8 cellular contexts compared by ENCODE assay signal in the genomic region with DNA sequence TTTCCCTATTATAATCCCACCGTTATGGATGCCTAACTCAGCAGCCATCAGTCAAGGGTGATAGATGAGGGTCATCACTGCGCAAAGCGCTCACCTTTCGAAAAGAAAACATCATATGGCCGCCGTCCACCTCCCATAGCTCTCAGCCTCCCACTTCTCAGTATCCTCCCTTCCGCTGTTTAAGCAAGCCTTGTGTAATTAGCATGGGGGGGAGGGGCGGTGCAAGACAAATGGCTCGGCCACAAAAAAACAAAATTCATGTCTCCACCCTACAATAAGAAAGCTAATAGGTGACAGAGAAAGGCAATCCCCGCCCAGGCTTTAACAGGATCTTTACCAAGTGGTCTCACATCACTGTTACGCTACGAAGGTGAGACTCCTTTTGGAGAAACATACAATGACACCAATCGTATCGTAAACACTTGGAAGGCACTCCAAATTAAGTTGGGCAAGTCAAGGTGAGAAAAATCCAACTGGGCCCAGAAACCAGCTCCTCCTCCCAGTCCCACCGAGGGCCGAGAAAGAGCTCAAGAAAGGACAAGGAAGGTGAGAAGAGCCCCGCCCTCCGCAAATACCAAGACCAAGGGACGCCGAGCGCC. TPM values are rescaled to one million over a fixed set of nuclear protein-coding genes. Genes with fewer than 3 reads are reported as not detected.
DNase-seq lines count a peak whose midpoint lies in the region; ATAC-seq and TF ChIP-seq lines count a peak whose summit lies in the region.

No MANE protein-coding gene starts in this region.

- peaks cover 35% of the 10 kb centered on the region for H3K36me3 Mint-ChIP-seq in CD4-positive, CD25-positive, alpha-beta regulatory T cell
- peaks cover 63% of the 10 kb centered on the region for H3K36me3 Mint-ChIP-seq in activated T-helper 17 cell treated with anti-CD3 and anti-CD28 coated beads, Interleukin-2, amount 50 U/mL, for 72 hours (ENCODE audit: low read depth)

- H4K20me1 ChIP-seq in OCI-LY3 (ENCODE audit: insufficient read depth, low read length): peaks cover 39% of the 10 kb centered on the region

- no peak overlapping the region for H2AFZ ChIP-seq in OCI-LY3 (ENCODE audit: low read depth, low read length)

- H3K9ac ChIP-seq in OCI-LY3 (ENCODE audit: low read length): peak overlapping the region; percentile 96

- peak overlapping the region; percentile 99 to 100 (median 99) for H3K27ac Mint-ChIP-seq in CD4-positive, CD25-positive, alpha-beta regulatory T cell
- H3K27ac Mint-ChIP-seq in activated T-helper 17 cell treated with anti-CD3 and anti-CD28 coated beads, Interleukin-2, amount 50 U/mL, for 72 hours: peak overlapping the region; percentile 98

- peaks cover 0 to 3% (median 0%) of the 10 kb centered on the region in 7 donors for H3K9me3 Mint-ChIP-seq in CD4-positive, CD25-positive, alpha-beta regulatory T cell
- H3K9me3 Mint-ChIP-seq in activated T-helper 17 cell treated with anti-CD3 and anti-CD28 coated beads, Interleukin-2, amount 50 U/mL, for 72 hours: no peaks in the 10 kb centered on the region

- TF ChIP-seq CTCF in OCI-LY3 (IDR thresholded peaks at IDR 0.05; ENCODE audit: low read depth, low read length) (no peak), foreskin fibroblast (IDR thresholded peaks at IDR 0.05; ENCODE audit: low read depth, low read length) (no peak), omental fat pad (IDR thresholded peaks at IDR 0.05) (no peak)

- H3K27me3 ChIP-seq in CD4-positive, CD25-positive, alpha-beta regulatory T cell (ENCODE audit: control insufficient read depth, insufficient read depth, low read length): no peaks in the 10 kb centered on the region
- no peaks in the 10 kb centered on the region for H3K27me3 ChIP-seq in OCI-LY3 (ENCODE audit: low read depth, low read length)

- H3K27ac ChIP-seq in CD4-positive, CD25-positive, alpha-beta regulatory T cell (ENCODE audit: insufficient read depth, low read length, poor library complexity, severe bottlenecking): peak overlapping the region; percentile 96
- H3K27ac ChIP-seq in OCI-LY3 (ENCODE audit: low read length): peak overlapping the region; percentile 85

- peak; percentile 33 to 43 for ATAC-seq in CD4-positive, CD25-positive, alpha-beta regulatory T cell (ENCODE audit: low read depth in 2 of 2)
- ATAC-seq in activated T-helper 17 cell treated with anti-CD3 and anti-CD28 coated beads, Interleukin-2, amount 50 U/mL, for 72 hours (replicated peaks): peak; percentile 31
- ATAC-seq in omental fat pad (ENCODE audit: low FRiP score) (no peak), GM21390 (IDR thresholded peaks at IDR 0.05; ENCODE audit: unreplicated experiment) (no peak)

- H3K79me2 ChIP-seq in OCI-LY3 (ENCODE audit: low read length): peaks cover 66% of the 10 kb centered on the region

- no peaks in the 10 kb centered on the region for H3K9me3 ChIP-seq in CD4-positive, CD25-positive, alpha-beta regulatory T cell (ENCODE audit: control insufficient read depth in 2 of 2, low read length in 2 of 2)
- no peaks in the 10 kb centered on the region for H3K9me3 ChIP-seq in OCI-LY3 (ENCODE audit: insufficient read depth, low read length)

- peaks cover 41% of the 10 kb centered on the region for H3K36me3 ChIP-seq in CD4-positive, CD25-positive, alpha-beta regulatory T cell (ENCODE audit: control insufficient read depth, insufficient read depth, low read length)
- H3K36me3 ChIP-seq in OCI-LY3 (replicated peaks; ENCODE audit: low read depth, low read length): peaks cover 31% of the 10 kb centered on the region

- H3K4me3 ChIP-seq in CD4-positive, CD25-positive, alpha-beta regulatory T cell (ENCODE audit: low read depth, low read length): peak overlapping the region; percentile 98
- peak overlapping the region; percentile 98 for H3K4me3 ChIP-seq in OCI-LY3 (ENCODE audit: low read length)
- H3K4me3 ChIP-seq in foreskin fibroblast (ENCODE audit: low read depth in 1 of 2, low read length in 2 of 2): peak overlapping the region; percentile 79 to 99

- POLR2A ChIA-PET in HEK293T (lab: Yijun Ruan, JAX): interaction anchor here (0.8 to 8.1 kb wide), 30 partner anchors 9 to 636 kb away, joined by 3 to 114 read pairs (median 6); a partner anchor contains a TSS

- H3K4me2 ChIP-seq in OCI-LY3 (ENCODE audit: low read length): peak overlapping the region; percentile 88

- peaks cover 49% of the 10 kb centered on the region for H3K4me1 ChIP-seq in CD4-positive, CD25-positive, alpha-beta regulatory T cell (ENCODE audit: control insufficient read depth, insufficient read depth, low read length, poor library complexity, severe bottlenecking)
- peaks cover 24% of the 10 kb centered on the region for H3K4me1 ChIP-seq in OCI-LY3 (ENCODE audit: low read length)

- H3K27me3 Mint-ChIP-seq in CD4-positive, CD25-positive, alpha-beta regulatory T cell: no peaks in the 10 kb centered on the region
- H3K27me3 Mint-ChIP-seq in activated T-helper 17 cell treated with anti-CD3 and anti-CD28 coated beads, Interleukin-2, amount 50 U/mL, for 72 hours: no peaks in the 10 kb centered on the region

- peak overlapping the region; percentile 97 to 98 (median 98) for H3K4me3 Mint-ChIP-seq in CD4-positive, CD25-positive, alpha-beta regulatory T cell
- peak overlapping the region; percentile 99 for H3K4me3 Mint-ChIP-seq in activated T-helper 17 cell treated with anti-CD3 and anti-CD28 coated beads, Interleukin-2, amount 50 U/mL, for 72 hours

- CTCF ChIA-PET in HEK293T (lab: Yijun Ruan, JAX): interaction anchor here (0.5 to 2.8 kb wide), 6 partner anchors 9 to 170 kb away, joined by 3 to 17 read pairs (median 4); no protein-coding TSS in a partner anchor

- DNase-seq in CD4-positive, CD25-positive, alpha-beta regulatory T cell: peak; percentile 66 to 93 (median 87)
- DNase-seq in HEK293T (ENCODE audit: extremely low spot score) (peak; percentile 54), foreskin fibroblast (peak; percentile 42 to 78), omental fat pad (ENCODE audit: low spot score) (peak; percentile 54), HT-29 (ENCODE audit: low spot score) (no peak)

- H3K4me1 Mint-ChIP-seq in CD4-positive, CD25-positive, alpha-beta regulatory T cell: peaks cover 13 to 59% (median 45%) of the 10 kb centered on the region in 4 donors
- peaks cover 33% of the 10 kb centered on the region for H3K4me1 Mint-ChIP-seq in activated T-helper 17 cell treated with anti-CD3 and anti-CD28 coated beads, Interleukin-2, amount 50 U/mL, for 72 hours

TF ChIP-seq in HEK293T, 16 proteins besides CTCF, POLR2A, EP300 and RAD21:
- TF ChIP-seq FOXK2 (IDR thresholded peaks at IDR 0.05) (no peak), LEF1 (IDR thresholded peaks at IDR 0.05; ENCODE audit: borderline replicate concordance) (no peak)
- TF ChIP-seq, protein P1, sequence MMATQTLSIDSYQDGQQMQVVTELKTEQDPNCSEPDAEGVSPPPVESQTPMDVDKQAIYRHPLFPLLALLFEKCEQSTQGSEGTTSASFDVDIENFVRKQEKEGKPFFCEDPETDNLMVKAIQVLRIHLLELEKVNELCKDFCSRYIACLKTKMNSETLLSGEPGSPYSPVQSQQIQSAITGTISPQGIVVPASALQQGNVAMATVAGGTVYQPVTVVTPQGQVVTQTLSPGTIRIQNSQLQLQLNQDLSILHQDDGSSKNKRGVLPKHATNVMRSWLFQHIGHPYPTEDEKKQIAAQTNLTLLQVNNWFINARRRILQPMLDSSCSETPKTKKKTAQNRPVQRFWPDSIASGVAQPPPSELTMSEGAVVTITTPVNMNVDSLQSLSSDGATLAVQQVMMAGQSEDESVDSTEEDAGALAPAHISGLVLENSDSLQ (IDR thresholded peaks at IDR 0.05): peak; percentile 60

RNA-seq across cellular contexts. Expression of a gene that starts 0.6 kb away (rescaled TPM):
- total RNA-seq in CD4-positive, CD25-positive, alpha-beta regulatory T cell: 603 TPM
- polyA plus RNA-seq in CD4-positive, CD25-positive, alpha-beta regulatory T cell: 100 to 1,000 TPM; 105 to 116 (median 110) TPM
- 100 to 1,000 TPM; 558 to 568 TPM for total RNA-seq in activated T-helper 17 cell treated with anti-CD3 and anti-CD28 coated beads, Interleukin-2, amount 50 U/mL, for 72 hours
- 100 to 1,000 TPM; 244 to 322 (median 271) TPM for total RNA-seq in omental fat pad
- total RNA-seq in HT-29 (2014; rRNA removed; shearing (Covaris generic)): 685 and 711 TPM in 2 replicates

RNA-seq across cellular contexts. Expression of a gene that starts 5.2 kb away (rescaled TPM):
- 3.9 TPM for total RNA-seq in CD4-positive, CD25-positive, alpha-beta regulatory T cell
- polyA plus RNA-seq in CD4-positive, CD25-positive, alpha-beta regulatory T cell: 1 to 10 TPM; 1.1 to 1.8 (median 1.3) TPM
- total RNA-seq in activated T-helper 17 cell treated with anti-CD3 and anti-CD28 coated beads, Interleukin-2, amount 50 U/mL, for 72 hours: 1 to 10 TPM; 2.1 to 2.4 TPM
- 1 to 10 TPM in 2 of 4 donors, under 1 TPM in 1, not detected in 1; 0.74 to 2.6 (median 2.4) TPM for total RNA-seq in omental fat pad
- not detected in 2 replicates for total RNA-seq in HT-29 (2014; rRNA removed; shearing (Covaris generic))

RNA-seq across cellular contexts. Expression of a gene that starts 6.2 kb away (rescaled TPM):
- 4.6 TPM for total RNA-seq in CD4-positive, CD25-positive, alpha-beta regulatory T cell
- 1 to 10 TPM; 4.7 to 9.4 (median 6.9) TPM for polyA plus RNA-seq in CD4-positive, CD25-positive, alpha-beta regulatory T cell
- total RNA-seq in activated T-helper 17 cell treated with anti-CD3 and anti-CD28 coated beads, Interleukin-2, amount 50 U/mL, for 72 hours: 10 to 100 TPM; 14.1 to 29.8 TPM
- total RNA-seq in omental fat pad: 10 to 100 TPM; 11.0 to 21.6 (median 16.3) TPM
- total RNA-seq in HT-29 (2014; rRNA removed; shearing (Covaris generic)): 26.4 and 29.2 TPM in 2 replicates

RNA-seq across cellular contexts. Expression of a gene that starts 12.4 kb away (rescaled TPM):
- not detected for total RNA-seq in CD4-positive, CD25-positive, alpha-beta regulatory T cell
- not detected for polyA plus RNA-seq in CD4-positive, CD25-positive, alpha-beta regulatory T cell
- total RNA-seq in activated T-helper 17 cell treated with anti-CD3 and anti-CD28 coated beads, Interleukin-2, amount 50 U/mL, for 72 hours: not detected
- not detected for total RNA-seq in omental fat pad
- total RNA-seq in HT-29 (2014; rRNA removed; shearing (Covaris generic)): not detected in 2 replicates

RNA-seq across cellular contexts. Expression of a gene that starts 30.9 kb away (rescaled TPM):
- 15.6 TPM for total RNA-seq in CD4-positive, CD25-positive, alpha-beta regulatory T cell
- polyA plus RNA-seq in CD4-positive, CD25-positive, alpha-beta regulatory T cell: 10 to 100 TPM; 12.8 to 20.0 (median 13.9) TPM
- total RNA-seq in activated T-helper 17 cell treated with anti-CD3 and anti-CD28 coated beads, Interleukin-2, amount 50 U/mL, for 72 hours: 100 to 1,000 TPM; 163 to 567 TPM
- not detected for total RNA-seq in omental fat pad
- total RNA-seq in HT-29 (2014; rRNA removed; shearing (Covaris generic)): not detected in 2 replicates

Comparison
In these comparisons a context has a peak if more than half of its experiments do, and no peak if none do; other contexts are left out.
1. ATAC-seq: peak in CD4-positive, CD25-positive, alpha-beta regulatory T cell (2 of 2) and activated T-helper 17 cell treated with anti-CD3 and anti-CD28 coated beads, Interleukin-2, amount 50 U/mL, for 72 hours (single experiment); none in omental fat pad (single experiment) and GM21390 (single experiment).
2. Peak in every context shown above with its lines, with median percentiles within 50 percentile points of each other: H3K4me3 ChIP-seq.